Comparison of ENCODE assay signal across 2 cellular contexts in genomic region chr1:155019377-155020245, GRCh38.
TF ChIP-seq lines count a peak whose summit lies in the region.

No MANE protein-coding gene starts in this region.

TF ChIP-seq in SK-N-SH, 30 proteins besides CTCF, POLR2A, EP300 and RAD21:
- TF ChIP-seq REST (IDR thresholded peaks at IDR 0.05; ENCODE audit: low read depth, low read length): no peak
- 0 out of 2 replicates have a peak, but pooled peaks have one; percentile 13 for TF ChIP-seq POLR2AphosphoS5 (IDR thresholded peaks at IDR 0.05; ENCODE audit: low read depth, low read length)
- no peak for TF ChIP-seq TCF12 (IDR thresholded peaks at IDR 0.05)
TF ChIP-seq in SK-N-SH: peak in this region for 1.

TF ChIP-seq in SK-N-SH treated with all-trans-retinoic acid at 6 μM for 48 hours, 23 proteins besides CTCF, POLR2A, EP300 and RAD21 (continued from another document):
- TF ChIP-seq SNAI2 (CRISPR knock-in tag; IDR thresholded peaks at IDR 0.05) (no peak), ZC3H10 (CRISPR knock-in tag; IDR thresholded peaks at IDR 0.05) (no peak), ISL1 (CRISPR knock-in tag; IDR thresholded peaks at IDR 0.05) (no peak), ZFP3 (CRISPR knock-in tag; IDR thresholded peaks at IDR 0.05) (no peak), ZFP30 (CRISPR knock-in tag; IDR thresholded peaks at IDR 0.05) (no peak), CREB5 (CRISPR knock-in tag; IDR thresholded peaks at IDR 0.05; ENCODE audit: low read depth) (no peak), GLIS3 (CRISPR knock-in tag; IDR thresholded peaks at IDR 0.05) (no peak), PPARA (CRISPR knock-in tag; IDR thresholded peaks at IDR 0.05; ENCODE audit: borderline replicate concordance) (no peak)
- TF ChIP-seq, protein P1, sequence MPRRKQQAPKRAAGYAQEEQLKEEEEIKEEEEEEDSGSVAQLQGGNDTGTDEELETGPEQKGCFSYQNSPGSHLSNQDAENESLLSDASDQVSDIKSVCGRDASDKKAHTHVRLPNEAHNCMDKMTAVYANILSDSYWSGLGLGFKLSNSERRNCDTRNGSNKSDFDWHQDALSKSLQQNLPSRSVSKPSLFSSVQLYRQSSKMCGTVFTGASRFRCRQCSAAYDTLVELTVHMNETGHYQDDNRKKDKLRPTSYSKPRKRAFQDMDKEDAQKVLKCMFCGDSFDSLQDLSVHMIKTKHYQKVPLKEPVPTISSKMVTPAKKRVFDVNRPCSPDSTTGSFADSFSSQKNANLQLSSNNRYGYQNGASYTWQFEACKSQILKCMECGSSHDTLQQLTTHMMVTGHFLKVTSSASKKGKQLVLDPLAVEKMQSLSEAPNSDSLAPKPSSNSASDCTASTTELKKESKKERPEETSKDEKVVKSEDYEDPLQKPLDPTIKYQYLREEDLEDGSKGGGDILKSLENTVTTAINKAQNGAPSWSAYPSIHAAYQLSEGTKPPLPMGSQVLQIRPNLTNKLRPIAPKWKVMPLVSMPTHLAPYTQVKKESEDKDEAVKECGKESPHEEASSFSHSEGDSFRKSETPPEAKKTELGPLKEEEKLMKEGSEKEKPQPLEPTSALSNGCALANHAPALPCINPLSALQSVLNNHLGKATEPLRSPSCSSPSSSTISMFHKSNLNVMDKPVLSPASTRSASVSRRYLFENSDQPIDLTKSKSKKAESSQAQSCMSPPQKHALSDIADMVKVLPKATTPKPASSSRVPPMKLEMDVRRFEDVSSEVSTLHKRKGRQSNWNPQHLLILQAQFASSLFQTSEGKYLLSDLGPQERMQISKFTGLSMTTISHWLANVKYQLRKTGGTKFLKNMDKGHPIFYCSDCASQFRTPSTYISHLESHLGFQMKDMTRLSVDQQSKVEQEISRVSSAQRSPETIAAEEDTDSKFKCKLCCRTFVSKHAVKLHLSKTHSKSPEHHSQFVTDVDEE (CRISPR knock-in tag; IDR thresholded peaks at IDR 0.05): no peak
